ENCODE assay signal across 10 cellular contexts in genomic region chr10:104323085-104323484, GRCh38. TPM values are rescaled to one million over a fixed set of nuclear protein-coding genes. Genes with fewer than 3 reads are reported as not detected.
DNase-seq lines count a peak whose midpoint lies in the region; ATAC-seq, FAIRE-seq and TF ChIP-seq lines count a peak whose summit lies in the region.
"Had no signal": no experiment of that assay in that cellular context is flagged by ENCODE, and none has a peak within 500 bp of the region (broad histone marks: within the 10 kb centered on the region; RNA-seq: fewer than 3 reads in every experiment).

No MANE protein-coding gene starts in this region.

- H3K27ac ChIP-seq in kidney (ENCODE audit: low read depth in 2 of 2, low read length in 2 of 2), result peak overlapping the region in 1 of 2 donors; percentile 27
- H3K27ac ChIP-seq in thymus (ENCODE audit: low read depth), result peak overlapping the region; percentile 48
- H3K27ac ChIP-seq: KMS-11, SJSA1 had no signal

- no peaks in the 10 kb centered on the region for H3K27me3 ChIP-seq in thymus (ENCODE audit: control insufficient read depth, insufficient read depth)
- H3K27me3 ChIP-seq: SJSA1 had no signal

- H3K36me3 ChIP-seq in kidney (ENCODE audit: control insufficient read depth in 1 of 2, insufficient read depth in 2 of 2, low read length in 2 of 2), result no peaks in the 10 kb centered on the region
- H3K36me3 ChIP-seq in thymus (ENCODE audit: control insufficient read depth, insufficient read depth), result peaks cover 8% of the 10 kb centered on the region

- no peaks in the 10 kb centered on the region for H3K9me3 ChIP-seq in kidney (ENCODE audit: control insufficient read depth in 1 of 2, low read length in 2 of 2)
- no peaks in the 10 kb centered on the region for H3K9me3 ChIP-seq in thymus (ENCODE audit: control insufficient read depth)
- H3K9me3 ChIP-seq: SJSA1 had no signal

- 100% methylated on average over 1 of the region's 1 CpG for WGBS in thymus

- H3K9ac ChIP-seq in kidney (ENCODE audit: low read length in 2 of 2), result no peak overlapping the region
- H3K9ac ChIP-seq: KMS-11 had no signal

- H3K27ac Mint-ChIP-seq in activated naive CD4-positive, alpha-beta T cell treated with anti-CD3 and anti-CD28 coated beads for 36 hours, result peak overlapping the region; percentile 81
- peak overlapping the region; percentile 72 for H3K27ac Mint-ChIP-seq in activated naive CD8-positive, alpha-beta T cell

- H3K27me3 Mint-ChIP-seq in activated naive CD4-positive, alpha-beta T cell treated with anti-CD3 and anti-CD28 coated beads for 36 hours (ENCODE audit: low read depth), result no peaks in the 10 kb centered on the region
- no peaks in the 10 kb centered on the region for H3K27me3 Mint-ChIP-seq in activated naive CD8-positive, alpha-beta T cell

- DNase-seq in activated naive CD4-positive, alpha-beta T cell treated with anti-CD3 and anti-CD28 coated beads for 36 hours, result no peak
- DNase-seq in activated naive CD4-positive, alpha-beta T cell treated with Interleukin-2 at 50 U/mL for 16 hours, result no peak
- DNase-seq in kidney (peak; percentile 8), NAMALWA (ENCODE audit: low spot score) (no peak)

- FAIRE-seq in kidney (lab: Jason Lieb, UNC), result no peak

- no peaks in the 10 kb centered on the region for H3K9me3 Mint-ChIP-seq in activated naive CD4-positive, alpha-beta T cell treated with anti-CD3 and anti-CD28 coated beads for 36 hours
- H3K9me3 Mint-ChIP-seq in activated naive CD8-positive, alpha-beta T cell (ENCODE audit: low read depth), result no peaks in the 10 kb centered on the region

- intact Hi-C loops in activated naive CD4-positive, alpha-beta T cell treated with anti-CD3 and anti-CD28 coated beads for 36 hours (cut with micrococcal nuclease), result loop anchor here (2.0 kb wide), 1 partner anchor 16 kb away; the partner anchor contains the start of gene ITPRIP
- intact Hi-C loops in kidney (cut with DNase I), result no loop called here

- no peak overlapping the region for H3K4me3 ChIP-seq in kidney (ENCODE audit: low read length in 2 of 2)
- H3K4me3 ChIP-seq in thymus (ENCODE audit: low read length), result no peak overlapping the region
- H3K4me3 ChIP-seq: SJSA1 had no signal

- CTCF ChIA-PET in activated naive CD4-positive, alpha-beta T cell treated with anti-CD3 and anti-CD28 coated beads for 36 hours (lab: Charles Lee), result interaction anchor here (1.8 to 11.4 kb wide), 4 partner anchors 15 to 32 kb away, joined by 5 to 63 read pairs (median 16); partner anchors contain the start of gene ITPRIP

- ATAC-seq in HG03095 (IDR thresholded peaks at IDR 0.05; ENCODE audit: unreplicated experiment) (no peak), HG02840 (IDR thresholded peaks at IDR 0.05; ENCODE audit: low FRiP score, unreplicated experiment) (no peak)

- peak overlapping the region; percentile 20 for H3K4me3 Mint-ChIP-seq in activated naive CD4-positive, alpha-beta T cell treated with anti-CD3 and anti-CD28 coated beads for 36 hours
- H3K4me3 Mint-ChIP-seq in activated naive CD8-positive, alpha-beta T cell, result peak overlapping the region; percentile 51

- H3K4me1 ChIP-seq in kidney (ENCODE audit: control insufficient read depth in 1 of 2, insufficient read depth in 1 of 2, low read depth in 1 of 2, low read length in 2 of 2), result peaks cover 30 to 62% of the 10 kb centered on the region in 2 donors
- H3K4me1 ChIP-seq in thymus (ENCODE audit: control insufficient read depth, insufficient read depth, low read length), result peaks cover 44% of the 10 kb centered on the region

- H3K36me3 Mint-ChIP-seq in activated naive CD4-positive, alpha-beta T cell treated with anti-CD3 and anti-CD28 coated beads for 36 hours (ENCODE audit: low read depth), result peaks cover 18% of the 10 kb centered on the region
- H3K36me3 Mint-ChIP-seq in activated naive CD8-positive, alpha-beta T cell, result peaks cover 2% of the 10 kb centered on the region

- TF ChIP-seq CTCF in kidney (IDR thresholded peaks at IDR 0.05; ENCODE audit: borderline replicate concordance, extremely low read depth, insufficient read depth), result no peak

- peaks cover 96% of the 10 kb centered on the region for H3K4me1 Mint-ChIP-seq in activated naive CD4-positive, alpha-beta T cell treated with anti-CD3 and anti-CD28 coated beads for 36 hours (ENCODE audit: low read depth)
- H3K4me1 Mint-ChIP-seq in activated naive CD8-positive, alpha-beta T cell (ENCODE audit: low read depth), result peaks cover 92% of the 10 kb centered on the region

RNA-seq across cellular contexts. Expression of gene ITPRIP, which starts 15.2 kb away (rescaled TPM):
- 10 to 100 TPM; 24.5 to 25.3 TPM for total RNA-seq in activated naive CD4-positive, alpha-beta T cell treated with anti-CD3 and anti-CD28 coated beads for 36 hours
- total RNA-seq in kidney, result 21.6 TPM
- polyA plus RNA-seq in kidney (ENCODE audit: insufficient read depth, low read depth, low replicate concordance) (9.0 TPM), thymus (13.6 TPM)

RNA-seq across cellular contexts. Expression of gene CFAP58, which starts 30.5 kb away (rescaled TPM):
- total RNA-seq in activated naive CD4-positive, alpha-beta T cell treated with anti-CD3 and anti-CD28 coated beads for 36 hours, result under 1 TPM; 0.59 to 0.86 TPM
- total RNA-seq in kidney, result 0.35 TPM
- polyA plus RNA-seq in kidney (ENCODE audit: insufficient read depth, low read depth, low replicate concordance), result 0.19 TPM
- polyA plus RNA-seq in thymus, result 0.34 TPM

RNA-seq across cellular contexts. Expression of gene GSTO2, which starts 54.1 kb away (rescaled TPM):
- total RNA-seq in activated naive CD4-positive, alpha-beta T cell treated with anti-CD3 and anti-CD28 coated beads for 36 hours, result 1 to 10 TPM; 3.0 to 3.6 TPM
- total RNA-seq in kidney, result 22.3 TPM
- polyA plus RNA-seq in kidney (ENCODE audit: insufficient read depth, low read depth, low replicate concordance) (56.7 TPM), thymus (16.1 TPM)
